ENCODE assay signal across 8 cellular contexts in genomic region chr13:97212540-97213146, GRCh38. TPM values are rescaled to one million over a fixed set of nuclear protein-coding genes. Genes with fewer than 3 reads are reported as not detected.
A peak's percentile ranks its signal among the peaks of the same experiment; 100 is the strongest.
DNase-seq lines count a peak whose midpoint lies in the region; ATAC-seq and TF ChIP-seq lines count a peak whose summit lies in the region.

No MANE protein-coding gene starts in this region.

- H3K36me3 ChIP-seq in heart left ventricle, result no peaks in the 10 kb centered on the region

- peak; percentile 43 for ATAC-seq in HG03520 (IDR thresholded peaks at IDR 0.05; ENCODE audit: unreplicated experiment)
- peak in 3 of 4 donors; percentile 52 to 75 (median 72) for ATAC-seq in heart left ventricle

- H3K4me3 ChIP-seq in heart left ventricle, result no peak overlapping the region

- TF ChIP-seq CTCF in GM10266 (IDR thresholded peaks at IDR 0.05; ENCODE audit: control insufficient read depth, insufficient read depth, low read depth, missing control alignments), result peak; percentile 47
- peak; percentile 28 to 57 (median 48) for TF ChIP-seq CTCF in heart left ventricle (IDR thresholded peaks at IDR 0.05)

- 75 to 80% (median 77%) methylated on average over 5 of the region's 5 CpGs for WGBS in heart left ventricle, 4 donors

- H3K27ac ChIP-seq in heart left ventricle (no peak overlapping the region), temporal lobe (ENCODE audit: low read depth, low read length) (peak overlapping the region; percentile 82)

- peak; percentile 12 for DNase-seq in GM10266 (ENCODE audit: extremely low spot score)
- DNase-seq in SW 1271 (lab: John Stamatoyannopoulos, UW), result peak; percentile 7 to 47
- no peak for DNase-seq in heart left ventricle
- no peak for DNase-seq in GM19238 (ENCODE audit: insufficient read length, low spot score)
- no peak for DNase-seq in NCI-H1105 (lab: John Stamatoyannopoulos, UW)
- DNase-seq in stimulated activated CD4-positive, alpha-beta T cell treated with anti-CD3 and anti-CD28 coated beads, Interleukin-2, amount 100 ng/mL, for 48 hours, result no peak

- no peak for TF ChIP-seq POLR2A in heart left ventricle (IDR thresholded peaks at IDR 0.05)

- H3K9me3 ChIP-seq in heart left ventricle, result no peaks in the 10 kb centered on the region

- H3K4me1 ChIP-seq in heart left ventricle, result peaks cover 0 to 21% (median 0%) of the 10 kb centered on the region in 12 donors

- H3K27me3 ChIP-seq in heart left ventricle, result peaks cover 0 to 2% (median 0%) of the 10 kb centered on the region in 9 donors

- intact Hi-C loops in heart left ventricle (cut with DNase I), result loop anchor here in 8 of 10 donors (1.0 to 5.0 kb wide), 3 partner anchors 100 to 185 kb away; no protein-coding TSS in a partner anchor

RNA-seq across cellular contexts. Expression of gene MBNL2, which starts 9.5 kb away (rescaled TPM):
- total RNA-seq in heart left ventricle (100 to 1,000 TPM in 1 of 9 donors, 10 to 100 TPM in 8; 59.4 to 100 (median 83.1) TPM), temporal lobe (19.2 TPM)
- 10 to 100 TPM; 18.5 to 41.9 TPM for polyA plus RNA-seq in heart left ventricle

Comparison
In these comparisons a context has a peak if more than half of its experiments do, and no peak if none do; other contexts are left out.
1. DNase-seq: peak in GM10266 (single experiment) and SW 1271 (2 of 2); none in heart left ventricle (0 of 5), GM19238 (single experiment), NCI-H1105 (single experiment) and stimulated activated CD4-positive, alpha-beta T cell treated with anti-CD3 and anti-CD28 coated beads, Interleukin-2, amount 100 ng/mL, for 48 hours (0 of 2).